ENCODE assay signal across 8 cellular contexts in genomic region chr14:76904100-76904739, GRCh38.
A peak's percentile ranks its signal among the peaks of the same experiment; 100 is the strongest.
DNase-seq lines count a peak whose midpoint lies in the region; ATAC-seq and TF ChIP-seq lines count a peak whose summit lies in the region.

No MANE protein-coding gene starts in this region.

- H3K36me3 ChIP-seq in GM23248 (ENCODE audit: low read depth) (no peaks in the 10 kb centered on the region), adrenal gland (replicated peaks in 1 of 2) (no peaks in the 10 kb centered on the region), BE2C (no peaks in the 10 kb centered on the region)

- H3K4me1 Mint-ChIP-seq in stimulated activated naive B cell treated with anti-CD40 and anti-IgM and Interleukin-4, amounts not matched to agents 10 μg/mL and 1 μg/mL and 100 μg/mL, for 72 hours: peaks cover 19 to 30% of the 10 kb centered on the region in 2 donors

- peak overlapping the region; percentile 50 for H3K4me3 ChIP-seq in GM23248
- H3K4me3 ChIP-seq in adrenal gland: no peak overlapping the region
- H3K4me3 ChIP-seq in right cardiac atrium (ENCODE audit: low read length): no peak overlapping the region
- no peak overlapping the region for H3K4me3 ChIP-seq in BE2C (ENCODE audit: low read depth, low read length)

- H3K9me3 Mint-ChIP-seq in stimulated activated naive B cell treated with anti-CD40 and anti-IgM and Interleukin-4, amounts not matched to agents 10 μg/mL and 1 μg/mL and 100 μg/mL, for 72 hours: peaks cover 3% of the 10 kb centered on the region in 2 donors

- no peaks in the 10 kb centered on the region for H3K9me3 ChIP-seq in GM23248 (ENCODE audit: low read depth)
- no peaks in the 10 kb centered on the region for H3K9me3 ChIP-seq in adrenal gland (replicated peaks in 1 of 3)
- no peaks in the 10 kb centered on the region for H3K9me3 ChIP-seq in right cardiac atrium (ENCODE audit: control insufficient read depth, low read length)
- H3K9me3 ChIP-seq in BE2C: no peaks in the 10 kb centered on the region

- H3F3A ChIP-seq in GM23248 (ENCODE audit: insufficient read depth): peaks cover 11% of the 10 kb centered on the region

- in situ Hi-C loops in GM23248 (cut with MboI): no loop called here

- DNase-seq in GM23248 (peak; percentile 99), adrenal gland (peak in 6 of 7 donors; percentile 58 to 84 (median 75)), right cardiac atrium (peak; percentile 78 to 83 (median 83)), superior temporal gyrus (ENCODE audit: extremely low spot score) (no peak), BE2C (no peak), NCI-H2171 (lab: John Stamatoyannopoulos, UW) (no peak), NOMO-1 treated with DMSO at 0.1 percent for 48 hours (lab: John Stamatoyannopoulos, UW; ENCODE audit: unreplicated experiment) (no peak)
- no peak for DNase-seq in stimulated activated naive B cell treated with anti-CD40 and anti-IgM and Interleukin-4, amounts not matched to agents 10 μg/mL and 1 μg/mL and 100 μg/mL, for 72 hours

- WGBS in GM23248 (ENCODE audit: low coverage in 1 of 2, low lambda C conversion rate in 2 of 2, missing lambda C conversion rate in 2 of 2), 2 experiments: 2 to 3% methylated on average over 19 of the region's 19 CpGs
- WGBS in adrenal gland, 4 donors: 55 to 65% (median 61%) methylated on average over 14 to 19 of the region's 19 CpGs
- WGBS in right cardiac atrium: 58% methylated on average over 19 of the region's 19 CpGs

- peak overlapping the region in 1 of 2 donors; percentile 25 for H3K4me3 Mint-ChIP-seq in stimulated activated naive B cell treated with anti-CD40 and anti-IgM and Interleukin-4, amounts not matched to agents 10 μg/mL and 1 μg/mL and 100 μg/mL, for 72 hours

- peaks cover 41% of the 10 kb centered on the region for H3K4me1 ChIP-seq in GM23248 (ENCODE audit: insufficient read depth)
- H3K4me1 ChIP-seq in adrenal gland (replicated peaks in 1 of 2): peaks cover 5 to 15% of the 10 kb centered on the region in 2 donors
- peaks cover 21% of the 10 kb centered on the region for H3K4me1 ChIP-seq in right cardiac atrium (ENCODE audit: control insufficient read depth, insufficient read depth, low read length)
- peaks cover 16% of the 10 kb centered on the region for H3K4me1 ChIP-seq in BE2C

- no peaks in the 10 kb centered on the region for H3K9me2 ChIP-seq in GM23248 (ENCODE audit: insufficient read depth)

- H3K36me3 Mint-ChIP-seq in stimulated activated naive B cell treated with anti-CD40 and anti-IgM and Interleukin-4, amounts not matched to agents 10 μg/mL and 1 μg/mL and 100 μg/mL, for 72 hours: no peaks in the 10 kb centered on the region

- peak overlapping the region; percentile 77 for H3K27ac Mint-ChIP-seq in stimulated activated naive B cell treated with anti-CD40 and anti-IgM and Interleukin-4, amounts not matched to agents 10 μg/mL and 1 μg/mL and 100 μg/mL, for 72 hours

- H4K20me1 ChIP-seq in GM23248 (ENCODE audit: insufficient read depth): no peaks in the 10 kb centered on the region

- no peak for TF ChIP-seq CTCF in adrenal gland (IDR thresholded peaks at IDR 0.05)
- TF ChIP-seq CTCF in BE2C (IDR thresholded peaks at IDR 0.05; ENCODE audit: low read depth, low read length): no peak

- H3K4me2 ChIP-seq in GM23248 (ENCODE audit: unreplicated experiment): peak overlapping the region; percentile 86

- no peaks in the 10 kb centered on the region for H3K79me2 ChIP-seq in GM23248 (ENCODE audit: insufficient read depth)

- H2AFZ ChIP-seq in GM23248: peak overlapping the region; percentile 5; the same call in 1 of the 2 replicates

- no peak for TF ChIP-seq POLR2A in adrenal gland (IDR thresholded peaks at IDR 0.05)

- H3K27me3 Mint-ChIP-seq in stimulated activated naive B cell treated with anti-CD40 and anti-IgM and Interleukin-4, amounts not matched to agents 10 μg/mL and 1 μg/mL and 100 μg/mL, for 72 hours: peaks cover 4 to 6% of the 10 kb centered on the region in 2 donors

- peak overlapping the region; percentile 99 for H3K27ac ChIP-seq in GM23248
- H3K27ac ChIP-seq in adrenal gland: peak overlapping the region in 3 of 5 donors; percentile 67 to 91 (median 70)
- peak overlapping the region; percentile 49 for H3K27ac ChIP-seq in right cardiac atrium (ENCODE audit: low read length)

- peak overlapping the region; percentile 92 for H3K9ac ChIP-seq in GM23248

- H3K27me3 ChIP-seq in GM23248 (replicated peaks; ENCODE audit: insufficient read depth) (no peaks in the 10 kb centered on the region), adrenal gland (no peaks in the 10 kb centered on the region), right cardiac atrium (ENCODE audit: control insufficient read depth, insufficient read depth) (no peaks in the 10 kb centered on the region), BE2C (no peaks in the 10 kb centered on the region)

- intact Hi-C loops in adrenal gland (cut with DNase I): no loop called here
- intact Hi-C loops in right cardiac atrium (cut with DNase I): no loop called here

- peak; percentile 86 to 88 for ATAC-seq in right cardiac atrium
- ATAC-seq in stimulated activated naive B cell treated with anti-CD40 and anti-IgM and Interleukin-4, amounts not matched to agents 10 μg/mL and 1 μg/mL and 100 μg/mL, for 72 hours (replicated peaks): no peak

Comparison
In these comparisons a context has a peak if more than half of its experiments do, and no peak if none do; other contexts are left out.
1. DNase-seq: peak in GM23248 (single experiment), adrenal gland (6 of 7) and right cardiac atrium (3 of 3); none in stimulated activated naive B cell treated with anti-CD40 and anti-IgM and Interleukin-4, amounts not matched to agents 10 μg/mL and 1 μg/mL and 100 μg/mL, for 72 hours (single experiment), superior temporal gyrus (single experiment), BE2C (single experiment), NCI-H2171 (single experiment) and NOMO-1 treated with DMSO at 0.1 percent for 48 hours (single experiment).
2. H3K27ac ChIP-seq: peak in every context shown above with its lines; median percentile 99 in GM23248; 70 in adrenal gland; 49 in right cardiac atrium.
3. ATAC-seq: peak in right cardiac atrium (2 of 2); none in stimulated activated naive B cell treated with anti-CD40 and anti-IgM and Interleukin-4, amounts not matched to agents 10 μg/mL and 1 μg/mL and 100 μg/mL, for 72 hours (0 of 2).